Comparison of ENCODE assay signal across 13 cellular contexts in the genomic region with DNA sequence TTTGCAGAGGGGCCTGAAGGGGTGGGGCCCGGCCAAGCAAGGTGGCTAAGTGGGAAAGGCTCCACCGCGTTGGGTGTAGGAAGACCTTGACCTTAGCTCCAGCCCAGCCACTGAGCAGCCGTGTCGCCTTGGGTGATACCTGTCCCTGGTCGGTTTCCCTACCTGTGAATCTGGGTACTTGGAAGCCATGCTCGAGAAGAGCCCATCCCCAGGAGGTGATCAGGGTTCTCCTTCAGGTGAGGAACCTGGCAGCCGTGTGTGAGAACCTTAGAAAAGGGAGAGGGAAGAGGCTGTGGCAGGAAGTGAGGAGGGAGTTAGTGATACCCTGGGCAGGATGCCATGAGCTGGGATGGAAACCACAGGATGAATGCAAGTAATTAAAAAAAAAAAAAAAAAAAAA. TPM values are rescaled to one million over a fixed set of nuclear protein-coding genes. Genes with fewer than 3 reads are reported as not detected.
DNase-seq lines count a peak whose midpoint lies in the region; ATAC-seq, FAIRE-seq and TF ChIP-seq lines count a peak whose summit lies in the region.
"Had no signal": no experiment of that assay in that cellular context is flagged by ENCODE, and none has a peak within 500 bp of the region (broad histone marks: within the 10 kb centered on the region; RNA-seq: fewer than 3 reads in every experiment).

No MANE protein-coding gene starts in this region.

- ATAC-seq in HepG2 (no peak; the same call in 2 of the 3 replicates), HG02970 (IDR thresholded peaks at IDR 0.05; ENCODE audit: low FRiP score, unreplicated experiment) (no peak), GM18520 (IDR thresholded peaks at IDR 0.05; ENCODE audit: unreplicated experiment) (no peak), HG03354 (IDR thresholded peaks at IDR 0.05; ENCODE audit: poor library complexity, severe bottlenecking, unreplicated experiment) (no peak)
- ATAC-seq: naive thymus-derived CD8-positive, alpha-beta T cell had no signal

- peak; percentile 92 for DNase-seq in mammary epithelial cell
- no peak for DNase-seq in HepG2 (ENCODE audit: low spot score)
- DNase-seq in uterus = no peak
- DNase-seq: naive thymus-derived CD8-positive, alpha-beta T cell; NCI-H1930; T-helper 2 cell had no signal

- no peaks in the 10 kb centered on the region for H3K9me2 ChIP-seq in Loucy (replicated peaks; ENCODE audit: low read depth, low read length)

- no peak for TF ChIP-seq RAD21 in HepG2 (CRISPR knock-in tag; IDR thresholded peaks at IDR 0.05)

- in situ Hi-C loops in mammary epithelial cell (cut with MboI; ENCODE audit: low sequenced_read_pairs in 2 of 2) = no loop called here
- in situ Hi-C loops in HepG2 (cut with HindIII; ENCODE audit: extremely low pct_ligation_motif_present, low pct_unique_long_range_greater_than_20kb) = no loop called here

- POLR2A ChIA-PET in HepG2 (lab: Yijun Ruan, JAX) = interaction anchor here (1.0 to 1.8 kb wide), 5 partner anchors 9 to 95 kb away, joined by 3 to 8 read pairs (median 5); a partner anchor contains a TSS

- CTCF ChIA-PET in mammary epithelial cell (lab: Charles Lee; ENCODE audit: low non-redundant PET) (interaction anchor here (0.6 kb wide), 1 partner anchor 122 kb away, joined by 3 read pairs; no protein-coding TSS in a partner anchor), HepG2 (lab: Yijun Ruan, JAX; ENCODE audit: low intra/inter-chr PET ratio, low total read pairs) (no interaction called here)

- TF ChIP-seq CTCF in Loucy (conservative IDR thresholded peaks at IDR 0.05; ENCODE audit: low read length) (no peak), mammary epithelial cell (conservative IDR thresholded peaks at IDR 0.05 in 1 of 2, IDR thresholded peaks at IDR 0.05 in 1 of 2; ENCODE audit: extremely low read depth in 1 of 2, insufficient read depth in 1 of 2, low read depth in 1 of 2, low read length in 2 of 2) (no peak), HepG2 (CRISPR knock-in tag; IDR thresholded peaks at IDR 0.05) (no peak), uterus (IDR thresholded peaks at IDR 0.05) (no peak)

- H3K4me1 ChIP-seq in BLaER1 treated with 17β-estradiol and CSF1 and Interleukin-3, amounts not matched to agents 10 nM and 100 nM = peaks cover 16 to 39% (median 34%) of the 10 kb centered on the region in 10 experiments
- peaks cover 37% of the 10 kb centered on the region for H3K4me1 ChIP-seq in Loucy (ENCODE audit: insufficient read depth, low read length, poor library complexity, severe bottlenecking)
- peaks cover 16% of the 10 kb centered on the region for H3K4me1 ChIP-seq in mammary epithelial cell (ENCODE audit: insufficient read depth, low read length)
- peaks cover 47% of the 10 kb centered on the region for H3K4me1 ChIP-seq in HepG2 (ENCODE audit: insufficient read depth, low read length)
- peaks cover 0 to 9% of the 10 kb centered on the region in 2 donors for H3K4me1 ChIP-seq in uterus

- peaks cover 0 to 27% (median 0%) of the 10 kb centered on the region in 11 experiments; a peak in 5 of 22 replicates for H4K20me1 ChIP-seq in BLaER1 treated with 17β-estradiol and CSF1 and Interleukin-3, amounts not matched to agents 10 nM and 100 nM
- H4K20me1 ChIP-seq in Loucy (ENCODE audit: insufficient read depth, low read length, poor library complexity, severe bottlenecking) (peaks cover 3% of the 10 kb centered on the region), mammary epithelial cell (ENCODE audit: insufficient read depth, low read length) (no peaks in the 10 kb centered on the region), HepG2 (ENCODE audit: insufficient read depth, low read length) (no peaks in the 10 kb centered on the region)

- H3K9me3 ChIP-seq in BLaER1 treated with 17β-estradiol and CSF1 and Interleukin-3, amounts not matched to agents 10 nM and 100 nM (replicated peaks in 1 of 11) = peaks cover 10 to 44% (median 27%) of the 10 kb centered on the region in 11 experiments; a peak in 21 of 22 replicates
- H3K9me3 ChIP-seq in Loucy (ENCODE audit: insufficient read depth, low read depth, low read length) (no peaks in the 10 kb centered on the region), mammary epithelial cell (replicated peaks; ENCODE audit: insufficient read depth, low read length) (no peaks in the 10 kb centered on the region), HepG2 (ENCODE audit: low read length) (no peaks in the 10 kb centered on the region), uterus (peaks cover 0 to 5% of the 10 kb centered on the region in 2 donors)

- 75% methylated on average over 4 of the region's 8 CpGs for WGBS in mammary epithelial cell (ENCODE audit: low coverage, missing lambda C conversion rate)
- WGBS in HepG2 (ENCODE audit: low lambda C conversion rate) = 78% methylated on average over 6 of the region's 8 CpGs

- no TSS peak for BruUV-seq in mammary epithelial cell (replicated peaks; lab: Mats Ljungman, UMichigan)
- BruUV-seq in HepG2 (replicated peaks; lab: Mats Ljungman, UMichigan) = TSS peak; percentile 21

- TF ChIP-seq EP300 in HepG2 (IDR thresholded peaks at IDR 0.05; ENCODE audit: low read depth in 2 of 2, low read length in 2 of 2) = no peak
- TF ChIP-seq EP300 in HepG2 (CRISPR knock-in tag; IDR thresholded peaks at IDR 0.05; ENCODE audit: borderline replicate concordance) = no peak

- peak overlapping the region in 3 of 11 experiments; percentile 13 to 45 (median 34); a peak in 3 of 22 replicates for H3K27ac ChIP-seq in BLaER1 treated with 17β-estradiol and CSF1 and Interleukin-3, amounts not matched to agents 10 nM and 100 nM
- H3K27ac ChIP-seq in mammary epithelial cell (ENCODE audit: insufficient read depth, low read depth, low read length) (no peak overlapping the region), HepG2 (ENCODE audit: extremely low read length, insufficient read depth, low read length) (peak overlapping the region; percentile 69), uterus (no peak overlapping the region)

- H2AFZ ChIP-seq in Loucy (ENCODE audit: low read length) = no peak overlapping the region
- H2AFZ ChIP-seq in mammary epithelial cell (ENCODE audit: low read depth, low read length) = peak overlapping the region; percentile 54
- H2AFZ ChIP-seq in HepG2 (ENCODE audit: low read length) = no peak overlapping the region

- H3K36me3 ChIP-seq in BLaER1 treated with 17β-estradiol and CSF1 and Interleukin-3, amounts not matched to agents 10 nM and 100 nM = peaks cover 15 to 46% (median 29%) of the 10 kb centered on the region in 11 experiments
- no peaks in the 10 kb centered on the region; the same call in 1 of the 2 replicates for H3K36me3 ChIP-seq in Loucy (ENCODE audit: insufficient read depth, low read length)
- H3K36me3 ChIP-seq in mammary epithelial cell (ENCODE audit: insufficient read depth, low read length) = no peaks in the 10 kb centered on the region
- 0 out of 5 replicates have a peak, but pooled peaks cover 0 to 4% of the 10 kb centered on the region in 2 experiments for H3K36me3 ChIP-seq in HepG2 (replicated peaks in 1 of 2; ENCODE audit: control insufficient read depth in 1 of 2, insufficient read depth in 2 of 2, low read length in 2 of 2)
- no peaks in the 10 kb centered on the region for H3K36me3 ChIP-seq in uterus

- H3F3A ChIP-seq in Loucy (ENCODE audit: low read depth) = no peaks in the 10 kb centered on the region; the same call in 1 of the 2 replicates

- no peak overlapping the region for H3K4me3 ChIP-seq in BLaER1 treated with 17β-estradiol and CSF1 and Interleukin-3, amounts not matched to agents 10 nM and 100 nM
- peak overlapping the region; percentile 5 for H3K4me3 ChIP-seq in Loucy (ENCODE audit: low read length, poor library complexity, severe bottlenecking)
- H3K4me3 ChIP-seq in mammary epithelial cell (replicated peaks in 1 of 3; ENCODE audit: insufficient read depth in 1 of 3, low read depth in 2 of 3, low read length in 3 of 3) = no peak overlapping the region
- no peak overlapping the region for H3K4me3 ChIP-seq in HepG2 (replicated peaks in 1 of 3; ENCODE audit: insufficient read depth in 1 of 3, low read depth in 2 of 3, low read length in 3 of 3)
- no peak overlapping the region for H3K4me3 ChIP-seq in uterus

- peak overlapping the region; percentile 46 to 79 (median 66) for H3K4me2 ChIP-seq in BLaER1 treated with 17β-estradiol and CSF1 and Interleukin-3, amounts not matched to agents 10 nM and 100 nM
- peak overlapping the region; percentile 64 for H3K4me2 ChIP-seq in Loucy (ENCODE audit: low read depth, low read length, poor library complexity, severe bottlenecking)
- peak overlapping the region; percentile 6 for H3K4me2 ChIP-seq in mammary epithelial cell (ENCODE audit: insufficient read depth, low read depth, low read length)
- H3K4me2 ChIP-seq in HepG2 (ENCODE audit: low read depth, low read length) = no peak overlapping the region

- no peak for TF ChIP-seq POLR2A in HepG2 (IDR thresholded peaks at IDR 0.05; ENCODE audit: insufficient read depth in 1 of 2, low read depth in 2 of 2, low read length in 2 of 2)
- TF ChIP-seq POLR2A in uterus (IDR thresholded peaks at IDR 0.05) = no peak

- H3K79me2 ChIP-seq in Loucy (ENCODE audit: insufficient read depth, low read length) (peaks cover 38% of the 10 kb centered on the region), mammary epithelial cell (ENCODE audit: insufficient read depth, low read length) (no peaks in the 10 kb centered on the region), HepG2 (ENCODE audit: insufficient read depth, low read length) (no peaks in the 10 kb centered on the region)

- dilution Hi-C loops in mammary epithelial cell (cut with HindIII; ENCODE audit: low sequenced_read_pairs) = no loop called here

- FAIRE-seq in HepG2 (lab: Jason Lieb, UNC) = no peak
- FAIRE-seq: frontal cortex, G401.6 had no signal

- no peaks in the 10 kb centered on the region for H3K27me3 ChIP-seq in BLaER1 treated with 17β-estradiol and CSF1 and Interleukin-3, amounts not matched to agents 10 nM and 100 nM
- H3K27me3 ChIP-seq in Loucy (ENCODE audit: insufficient read depth, low read length, poor library complexity, severe bottlenecking) = no peaks in the 10 kb centered on the region
- H3K27me3 ChIP-seq in mammary epithelial cell (ENCODE audit: insufficient read depth, low read length) = no peaks in the 10 kb centered on the region
- H3K27me3 ChIP-seq in HepG2 (ENCODE audit: control insufficient read depth in 1 of 2, insufficient read depth in 2 of 2, low read length in 2 of 2) = no peaks in the 10 kb centered on the region
- H3K27me3 ChIP-seq in uterus = no peaks in the 10 kb centered on the region

- intact Hi-C loops in mammary epithelial cell (cut with micrococcal nuclease) = loop anchor here (5.0 kb wide), 1 partner anchor 70 kb away; no protein-coding TSS in a partner anchor
- intact Hi-C loops in HepG2 (cut with micrococcal nuclease; ENCODE audit: unreplicated experiment) = no loop called here
- intact Hi-C loops in uterus (cut with DNase I; ENCODE audit: low total_unique reads) = no loop called here

- no peak overlapping the region for H3K9ac ChIP-seq in BLaER1 treated with 17β-estradiol and CSF1 and Interleukin-3, amounts not matched to agents 10 nM and 100 nM
- H3K9ac ChIP-seq in Loucy (ENCODE audit: low read depth, low read length, poor library complexity, severe bottlenecking) (no peak overlapping the region), mammary epithelial cell (ENCODE audit: insufficient read depth, low read length) (no peak overlapping the region), HepG2 (ENCODE audit: insufficient read depth, low read depth, low read length) (0 out of 2 replicates have a peak overlapping the region, but pooled peaks have one; percentile 30)

RNA-seq across cellular contexts. Expression of a gene that starts 21.6 kb away (rescaled TPM):
- 10 to 100 TPM; 10.3 to 15.5 TPM for total RNA-seq in mammary epithelial cell
- polyA plus RNA-seq in mammary epithelial cell = 7.4 TPM
- polyA minus RNA-seq in mammary epithelial cell = 46.3 TPM
- 24.7 and 32.0 TPM in 2 replicates for total RNA-seq in HepG2 (2016; rRNA removed; fragmentation: Illumina TruSeq; extraction: Trizol)
- 25.2 and 27.4 TPM in 2 replicates for total RNA-seq in HepG2 (2016; cell fraction: cytosol; rRNA removed; fragmentation: Illumina TruSeq; extraction: Trizol; ENCODE audit: low read depth)
- 25.2 and 26.2 TPM in 2 replicates for total RNA-seq in HepG2 (2016; cell fraction: insoluble cytoplasmic fraction; rRNA removed; fragmentation: Illumina TruSeq; extraction: Trizol)
- total RNA-seq in HepG2 (2016; cell fraction: membrane; rRNA removed; fragmentation: Illumina TruSeq; extraction: Trizol) = 42.1 and 44.8 TPM in 2 replicates
- total RNA-seq in HepG2 (2016; cell fraction: nucleus; rRNA removed; fragmentation: Illumina TruSeq; extraction: Trizol) = 16.8 and 21.1 TPM in 2 replicates
- polyA plus RNA-seq in HepG2 (2011; rRNA removed) = 16.6 and 18.2 TPM in 2 replicates
- 14.0 and 14.5 TPM in 2 replicates for polyA plus RNA-seq in HepG2 (2011; cell fraction: cytosol; rRNA removed)
- polyA plus RNA-seq in HepG2 (2011; cell fraction: nucleus; rRNA removed) = 11.7 and 12.6 TPM in 2 replicates
- polyA plus RNA-seq in HepG2 (2012) = 20.9 and 22.5 TPM in 2 replicates
- polyA plus RNA-seq in HepG2 (2016; cell fraction: cytosol; fragmentation: Illumina TruSeq; extraction: Trizol; ENCODE audit: low read depth) = 26.1 and 26.5 TPM in 2 replicates
- 15.3 and 15.6 TPM in 2 replicates for polyA plus RNA-seq in HepG2 (2016; cell fraction: insoluble cytoplasmic fraction; fragmentation: Illumina TruSeq; extraction: Trizol; ENCODE audit: low read depth)
- 29.1 and 30.3 TPM in 2 replicates for polyA plus RNA-seq in HepG2 (2016; cell fraction: membrane; fragmentation: Illumina TruSeq; extraction: Trizol; ENCODE audit: low read depth)
- 21.2 and 21.4 TPM in 2 replicates for polyA plus RNA-seq in HepG2 (2016; cell fraction: nucleus; fragmentation: Illumina TruSeq; extraction: Trizol; ENCODE audit: insufficient read depth, low read depth)
- polyA minus RNA-seq in HepG2 (2011; rRNA and poly(A)+ RNA removed; ENCODE audit: low replicate concordance) = 7.8 and 47.2 TPM in 2 replicates
- 23.7 and 30.1 TPM in 2 replicates for polyA minus RNA-seq in HepG2 (2011; cell fraction: cytosol; rRNA and poly(A)+ RNA removed)
- 30.8 and 34.2 TPM in 2 replicates for polyA minus RNA-seq in HepG2 (2011; cell fraction: nucleus; rRNA and poly(A)+ RNA removed)
- total RNA-seq in uterus = 10 to 100 TPM in 2 of 4 donors, 1 to 10 TPM in 2; 1.8 to 24.8 (median 14.0) TPM
